Comparison of ENCODE assay signal across 9 cellular contexts in genomic region chr6:154302111-154302752, GRCh38. TPM values are rescaled to one million over a fixed set of nuclear protein-coding genes. Genes with fewer than 3 reads are reported as not detected.
A peak's percentile ranks its signal among the peaks of the same experiment; 100 is the strongest.
DNase-seq lines count a peak whose midpoint lies in the region; ATAC-seq and TF ChIP-seq lines count a peak whose summit lies in the region.
"Had no signal": no experiment of that assay in that cellular context is flagged by ENCODE, and none has a peak within 500 bp of the region (broad histone marks: within the 10 kb centered on the region; RNA-seq: fewer than 3 reads in every experiment).

No MANE protein-coding gene starts in this region.

- H3K9me3 ChIP-seq in vagina = no peaks in the 10 kb centered on the region

- ATAC-seq in GM19452 (IDR thresholded peaks at IDR 0.05; ENCODE audit: unreplicated experiment) (peak; percentile 89), HG03354 (IDR thresholded peaks at IDR 0.05; ENCODE audit: poor library complexity, severe bottlenecking, unreplicated experiment) (peak; percentile 89), left lobe of liver (peak; percentile 27)
- ATAC-seq: Panc1 had no signal

- no peak overlapping the region for H3K27ac ChIP-seq in vagina

- no peaks in the 10 kb centered on the region for H3K27me3 ChIP-seq in vagina

- H3K4me3 Mint-ChIP-seq in T-helper 2 cell treated with Interferon-gamma antibody and Interleukin-4, amounts not matched to agents 5 μg/mL and 100 μg/mL, for 36 hours = no peak overlapping the region
- H3K4me3 Mint-ChIP-seq in glutamatergic neuron (ENCODE audit: unreplicated experiment) = no peak overlapping the region

- H3K4me1 ChIP-seq in vagina = peaks cover 15% of the 10 kb centered on the region

- no peaks in the 10 kb centered on the region for H3K36me3 Mint-ChIP-seq in T-helper 2 cell treated with Interferon-gamma antibody and Interleukin-4, amounts not matched to agents 5 μg/mL and 100 μg/mL, for 36 hours (ENCODE audit: low read depth)
- no peaks in the 10 kb centered on the region for H3K36me3 Mint-ChIP-seq in glutamatergic neuron (ENCODE audit: unreplicated experiment)

- DNase-seq in GF-D8 (lab: John Stamatoyannopoulos, UW) = peak; percentile 86
- peak; percentile 32 for DNase-seq in T-helper 2 cell treated with Interferon-gamma antibody and Interleukin-4, amounts not matched to agents 5 μg/mL and 100 μg/mL, for 36 hours (ENCODE audit: low spot score)
- no peak for DNase-seq in left lobe of liver (ENCODE audit: low spot score)
- DNase-seq in glutamatergic neuron = no peak
- no peak for DNase-seq in HuH-7.5 (ENCODE audit: low spot score)
- DNase-seq in vagina (ENCODE audit: extremely low spot score in 2 of 2) = no peak

- intact Hi-C loops in vagina (cut with DNase I) = no loop called here

- peaks cover 15% of the 10 kb centered on the region for H3K27me3 Mint-ChIP-seq in T-helper 2 cell treated with Interferon-gamma antibody and Interleukin-4, amounts not matched to agents 5 μg/mL and 100 μg/mL, for 36 hours (ENCODE audit: low read depth)
- no peaks in the 10 kb centered on the region for H3K27me3 Mint-ChIP-seq in glutamatergic neuron (ENCODE audit: unreplicated experiment)

- H3K36me3 ChIP-seq in vagina = no peaks in the 10 kb centered on the region

- no peak for TF ChIP-seq POLR2A in vagina (IDR thresholded peaks at IDR 0.05)

- peaks cover 10% of the 10 kb centered on the region for H3K4me1 Mint-ChIP-seq in T-helper 2 cell treated with Interferon-gamma antibody and Interleukin-4, amounts not matched to agents 5 μg/mL and 100 μg/mL, for 36 hours (ENCODE audit: low read depth)
- H3K4me1 Mint-ChIP-seq in glutamatergic neuron (ENCODE audit: low read depth, unreplicated experiment) = no peaks in the 10 kb centered on the region

- H3K9me3 Mint-ChIP-seq in T-helper 2 cell treated with Interferon-gamma antibody and Interleukin-4, amounts not matched to agents 5 μg/mL and 100 μg/mL, for 36 hours = no peaks in the 10 kb centered on the region
- H3K9me3 Mint-ChIP-seq in glutamatergic neuron (ENCODE audit: unreplicated experiment) = peaks cover 3% of the 10 kb centered on the region

- no peak for TF ChIP-seq CTCF in glutamatergic neuron (IDR thresholded peaks at IDR 0.05; ENCODE audit: partially characterized antibody, unreplicated experiment)
- no peak for TF ChIP-seq CTCF in vagina (IDR thresholded peaks at IDR 0.05)

- H3K27ac Mint-ChIP-seq in T-helper 2 cell treated with Interferon-gamma antibody and Interleukin-4, amounts not matched to agents 5 μg/mL and 100 μg/mL, for 36 hours = no peak overlapping the region
- no peak overlapping the region for H3K27ac Mint-ChIP-seq in glutamatergic neuron (ENCODE audit: unreplicated experiment)

- no peak overlapping the region for H3K4me3 ChIP-seq in vagina

RNA-seq across cellular contexts. Expression of gene IPCEF1, which starts 54.4 kb away (rescaled TPM):
- total RNA-seq in left lobe of liver (0.98 TPM), glutamatergic neuron (ENCODE audit: unreplicated experiment) (0.61 TPM), vagina (2.0 TPM)

Comparison
In these comparisons a context has a peak if more than half of its experiments do, and no peak if none do; other contexts are left out.
1. DNase-seq: peak in GF-D8 (single experiment) and T-helper 2 cell treated with Interferon-gamma antibody and Interleukin-4, amounts not matched to agents 5 μg/mL and 100 μg/mL, for 36 hours (single experiment); none in left lobe of liver (single experiment), glutamatergic neuron (single experiment), HuH-7.5 (single experiment) and vagina (0 of 2).
2. ATAC-seq: peak in every context shown above with its lines; median percentile 89 in GM19452; 89 in HG03354; 27 in left lobe of liver.